Comparison of ENCODE assay signal across 2 cellular contexts in the genomic region with DNA sequence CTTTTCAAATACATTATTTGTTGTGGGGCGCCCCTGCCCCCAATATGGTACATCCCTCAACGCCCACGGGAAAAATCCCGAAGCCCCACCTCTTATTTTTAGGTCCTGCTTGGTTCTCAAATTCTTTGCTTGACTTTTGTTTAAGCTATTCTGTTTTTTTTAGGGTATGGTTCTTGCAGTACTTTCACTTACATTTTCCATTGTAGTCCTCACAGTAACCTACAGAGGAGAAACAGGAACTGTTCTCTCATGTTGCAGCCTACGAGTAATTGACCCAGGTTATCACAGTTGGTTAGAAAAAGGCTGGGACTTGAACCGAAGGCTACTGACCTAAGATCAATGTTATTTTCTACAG.
TF ChIP-seq lines count a peak whose summit lies in the region.

No MANE protein-coding gene starts in this region.

TF ChIP-seq in A549, 52 proteins besides CTCF, POLR2A, EP300 and RAD21 (continued from another document):
- TF ChIP-seq HDAC2 (IDR thresholded peaks at IDR 0.05): no peak
- TF ChIP-seq ATOH8 (CRISPR knock-in tag; IDR thresholded peaks at IDR 0.05; ENCODE audit: low read depth): no peak
- TF ChIP-seq KDM1A (IDR thresholded peaks at IDR 0.05; ENCODE audit: low read depth): no peak
- no peak for TF ChIP-seq CEBPB (IDR thresholded peaks at IDR 0.05)
- TF ChIP-seq, protein P1, sequence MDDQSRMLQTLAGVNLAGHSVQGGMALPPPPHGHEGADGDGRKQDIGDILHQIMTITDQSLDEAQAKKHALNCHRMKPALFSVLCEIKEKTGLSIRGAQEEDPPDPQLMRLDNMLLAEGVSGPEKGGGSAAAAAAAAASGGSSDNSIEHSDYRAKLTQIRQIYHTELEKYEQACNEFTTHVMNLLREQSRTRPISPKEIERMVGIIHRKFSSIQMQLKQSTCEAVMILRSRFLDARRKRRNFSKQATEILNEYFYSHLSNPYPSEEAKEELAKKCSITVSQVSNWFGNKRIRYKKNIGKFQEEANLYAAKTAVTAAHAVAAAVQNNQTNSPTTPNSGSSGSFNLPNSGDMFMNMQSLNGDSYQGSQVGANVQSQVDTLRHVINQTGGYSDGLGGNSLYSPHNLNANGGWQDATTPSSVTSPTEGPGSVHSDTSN (IDR thresholded peaks at IDR 0.05): no peak
- no peak for TF ChIP-seq POLR2AphosphoS2 (conservative IDR thresholded peaks at IDR 0.05; ENCODE audit: low read length)
TF ChIP-seq in A549: peak in this region for 0.

TF ChIP-seq in GM12878, 131 proteins besides CTCF, POLR2A, EP300 and RAD21 (continued from another document):
- TF ChIP-seq, protein P2, sequence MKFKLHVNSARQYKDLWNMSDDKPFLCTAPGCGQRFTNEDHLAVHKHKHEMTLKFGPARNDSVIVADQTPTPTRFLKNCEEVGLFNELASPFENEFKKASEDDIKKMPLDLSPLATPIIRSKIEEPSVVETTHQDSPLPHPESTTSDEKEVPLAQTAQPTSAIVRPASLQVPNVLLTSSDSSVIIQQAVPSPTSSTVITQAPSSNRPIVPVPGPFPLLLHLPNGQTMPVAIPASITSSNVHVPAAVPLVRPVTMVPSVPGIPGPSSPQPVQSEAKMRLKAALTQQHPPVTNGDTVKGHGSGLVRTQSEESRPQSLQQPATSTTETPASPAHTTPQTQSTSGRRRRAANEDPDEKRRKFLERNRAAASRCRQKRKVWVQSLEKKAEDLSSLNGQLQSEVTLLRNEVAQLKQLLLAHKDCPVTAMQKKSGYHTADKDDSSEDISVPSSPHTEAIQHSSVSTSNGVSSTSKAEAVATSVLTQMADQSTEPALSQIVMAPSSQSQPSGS (IDR thresholded peaks at IDR 0.05; ENCODE audit: low read length): 0 out of 2 replicates have a peak, but pooled peaks have one; percentile 3
- TF ChIP-seq IKZF2 (IDR thresholded peaks at IDR 0.05) (peak; percentile 28 to 41; a peak in 1 of 4 replicates), MEF2A (IDR thresholded peaks at IDR 0.05; ENCODE audit: insufficient read depth, low read depth, low read length) (0 out of 2 replicates have a peak, but pooled peaks have one; percentile 48), SMAD5 (IDR thresholded peaks at IDR 0.05; ENCODE audit: low read depth) (0 out of 2 replicates have a peak, but pooled peaks have one; percentile 11), HDGF (IDR thresholded peaks at IDR 0.05) (no peak), TBL1XR1 (IDR thresholded peaks at IDR 0.05; ENCODE audit: low read depth, low read length) (0 out of 2 replicates have a peak, but pooled peaks have one; percentile 2), BCL3 (IDR thresholded peaks at IDR 0.05; ENCODE audit: borderline replicate concordance, insufficient read depth, low read depth, low read length, poor library complexity, severe bottlenecking) (no peak), CBFB (IDR thresholded peaks at IDR 0.05; ENCODE audit: low read depth) (0 out of 2 replicates have a peak, but pooled peaks have one; percentile 10), ESRRA (IDR thresholded peaks at IDR 0.05; ENCODE audit: low read length) (no peak), RELB (IDR thresholded peaks at IDR 0.05; ENCODE audit: low read depth) (peak; percentile 97), PKNOX1 (IDR thresholded peaks at IDR 0.05) (0 out of 2 replicates have a peak, but pooled peaks have one; percentile 12), ZNF217 (IDR thresholded peaks at IDR 0.05) (no peak), LARP7 (IDR thresholded peaks at IDR 0.05) (no peak)
